Comparison of ENCODE assay signal across 15 cellular contexts in genomic region chr17:32807577-32807976, GRCh38.
"Had no signal": no experiment of that assay in that cellular context is flagged by ENCODE, and none has a peak within 500 bp of the region (broad histone marks: within the 10 kb centered on the region; RNA-seq: fewer than 3 reads in every experiment).

No MANE protein-coding gene starts in this region.

- H3K4me1 ChIP-seq: body of pancreas, gastrocnemius medialis, uterus had no signal

- ATAC-seq: body of pancreas, gastrocnemius medialis, heart left ventricle, sciatic nerve had no signal

- H3K27ac ChIP-seq: body of pancreas, gastrocnemius medialis, heart left ventricle, stomach, thoracic aorta, uterus, VCaP had no signal

- H3K4me3 ChIP-seq: body of pancreas, gastrocnemius medialis, heart left ventricle, stomach, thoracic aorta, uterus had no signal

- H3K9me3 ChIP-seq: body of pancreas, gastrocnemius medialis, heart left ventricle, stomach, thoracic aorta, uterus had no signal

- H3K36me3 ChIP-seq: gastrocnemius medialis, heart left ventricle, stomach, thoracic aorta, uterus had no signal

- H3K27me3 ChIP-seq: body of pancreas, gastrocnemius medialis, heart left ventricle, stomach, uterus had no signal

- DNase-seq: activated CD4-positive, alpha-beta memory T cell treated with anti-CD3 and anti-CD28 coated beads, Interleukin-2, amount 10 ng/mL, durations not matched to agents 7 days and 5 days; activated effector memory CD4-positive, alpha-beta T cell treated with anti-CD3 and anti-CD28 coated beads, Interleukin-2, amount 50 U/mL, for 16 hours; activated T-cell treated with anti-CD3 and anti-CD28 coated beads, Interleukin-2, amount 50 U/mL, for 24 hours; amniotic stem cell; body of pancreas; caudate nucleus; cortex of kidney; effector CD8-positive, alpha-beta T cell; gastrocnemius medialis; heart left ventricle; stomach; uterus had no signal
